ENCODE assay signal across 1 cellular context in the genomic region with DNA sequence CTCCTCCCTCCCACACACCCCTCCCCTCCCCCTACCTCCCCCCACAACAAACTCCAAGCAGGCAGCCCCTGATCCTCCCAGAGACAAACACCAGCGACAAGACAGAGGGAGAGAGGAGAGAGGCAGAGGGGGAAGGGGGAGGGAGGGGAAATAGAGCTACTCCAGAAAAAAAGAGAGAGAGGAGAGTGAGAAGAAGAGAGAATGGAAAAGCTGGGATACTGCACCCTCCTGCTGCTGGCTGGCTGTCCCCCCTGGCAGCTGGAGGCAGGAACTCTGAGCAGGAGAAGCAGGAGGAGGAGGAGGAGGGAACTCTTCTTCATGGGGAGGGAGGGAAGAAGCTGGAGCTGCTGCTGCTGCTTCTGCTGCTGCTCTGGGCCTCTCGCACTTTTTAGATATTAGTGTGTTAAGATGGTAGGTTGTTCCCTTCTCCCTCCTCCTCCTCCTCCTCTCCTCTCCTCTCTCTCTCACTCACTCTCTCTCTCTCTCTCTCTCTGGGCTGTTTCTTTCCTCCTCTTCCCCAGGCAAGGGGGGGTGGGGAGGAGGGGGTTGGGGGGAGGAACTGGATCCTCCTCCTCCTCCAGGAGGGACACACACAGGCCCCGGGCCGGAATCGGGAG.
TF ChIP-seq lines count a peak whose summit lies in the region.

No MANE protein-coding gene starts in this region.

TF ChIP-seq in HepG2, 621 proteins besides CTCF, POLR2A, EP300 and RAD21 (continued from another document):
- TF ChIP-seq IKZF5 (CRISPR knock-in tag; IDR thresholded peaks at IDR 0.05): no peak
- no peak for TF ChIP-seq NRL (CRISPR knock-in tag; IDR thresholded peaks at IDR 0.05; ENCODE audit: borderline replicate concordance)
- TF ChIP-seq ZSCAN5A (CRISPR knock-in tag; IDR thresholded peaks at IDR 0.05; ENCODE audit: borderline replicate concordance): no peak
- TF ChIP-seq NONO (IDR thresholded peaks at IDR 0.05): no peak
- no peak for TF ChIP-seq NONO (CRISPR knock-in tag; conservative IDR thresholded peaks at IDR 0.05)
- TF ChIP-seq HDAC2 (CRISPR knock-in tag; IDR thresholded peaks at IDR 0.05): no peak
- no peak for TF ChIP-seq SALL1 (CRISPR knock-in tag; IDR thresholded peaks at IDR 0.05)
- no peak for TF ChIP-seq TBX2 (CRISPR knock-in tag; IDR thresholded peaks at IDR 0.05; ENCODE audit: borderline replicate concordance)
- TF ChIP-seq, protein P1, sequence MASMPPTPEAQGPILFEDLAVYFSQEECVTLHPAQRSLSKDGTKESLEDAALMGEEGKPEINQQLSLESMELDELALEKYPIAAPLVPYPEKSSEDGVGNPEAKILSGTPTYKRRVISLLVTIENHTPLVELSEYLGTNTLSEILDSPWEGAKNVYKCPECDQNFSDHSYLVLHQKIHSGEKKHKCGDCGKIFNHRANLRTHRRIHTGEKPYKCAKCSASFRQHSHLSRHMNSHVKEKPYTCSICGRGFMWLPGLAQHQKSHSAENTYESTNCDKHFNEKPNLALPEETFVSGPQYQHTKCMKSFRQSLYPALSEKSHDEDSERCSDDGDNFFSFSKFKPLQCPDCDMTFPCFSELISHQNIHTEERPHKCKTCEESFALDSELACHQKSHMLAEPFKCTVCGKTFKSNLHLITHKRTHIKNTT (CRISPR knock-in tag; IDR thresholded peaks at IDR 0.05): no peak
- TF ChIP-seq NR2C2 (CRISPR knock-in tag; IDR thresholded peaks at IDR 0.05; ENCODE audit: borderline replicate concordance): no peak
- no peak for TF ChIP-seq ZNF784 (CRISPR knock-in tag; IDR thresholded peaks at IDR 0.05; ENCODE audit: borderline replicate concordance)
- no peak for TF ChIP-seq ZNF496 (CRISPR knock-in tag; IDR thresholded peaks at IDR 0.05; ENCODE audit: insufficient replicate concordance)
- TF ChIP-seq ZNF160 (CRISPR knock-in tag; IDR thresholded peaks at IDR 0.05): no peak
- no peak for TF ChIP-seq CSRNP2 (CRISPR knock-in tag; conservative IDR thresholded peaks at IDR 0.05; ENCODE audit: low read depth)
- TF ChIP-seq ZNF780A (CRISPR knock-in tag; IDR thresholded peaks at IDR 0.05): no peak
